19 cellular contexts compared by ENCODE assay signal in genomic region chr11:85589373-85589772, GRCh38. TPM values are rescaled to one million over a fixed set of nuclear protein-coding genes. Genes with fewer than 3 reads are reported as not detected.
DNase-seq lines count a peak whose midpoint lies in the region; ATAC-seq, FAIRE-seq and TF ChIP-seq lines count a peak whose summit lies in the region.
"Had no signal": no experiment of that assay in that cellular context is flagged by ENCODE, and none has a peak within 500 bp of the region (broad histone marks: within the 10 kb centered on the region; RNA-seq: fewer than 3 reads in every experiment).

No MANE protein-coding gene starts in this region.

- TF ChIP-seq CTCF in bronchial epithelial cell (IDR thresholded peaks at IDR 0.05; ENCODE audit: insufficient read depth, low read length, severe bottlenecking) (no peak), foreskin keratinocyte (conservative IDR thresholded peaks at IDR 0.05) (no peak), neural progenitor cell (IDR thresholded peaks at IDR 0.05) (no peak), transverse colon (IDR thresholded peaks at IDR 0.05) (no peak)

- H2AFZ ChIP-seq in neural progenitor cell (replicated peaks), result peak overlapping the region; percentile 31

- WGBS in transverse colon (ENCODE audit: low coverage in 1 of 2), 2 donors, result 78 to 80% methylated on average over 1 to 3 of the region's 3 CpGs

- H3K9ac ChIP-seq in neural progenitor cell, result no peak overlapping the region
- H3K9ac ChIP-seq: BLaER1 treated with 17β-estradiol and CSF1 and Interleukin-3, amounts not matched to agents 10 nM and 100 nM; KMS-11 had no signal

- no peak for FAIRE-seq in bronchial epithelial cell (lab: Jason Lieb, UNC)
- FAIRE-seq: A549 had no signal

- no peaks in the 10 kb centered on the region for H3K36me3 Mint-ChIP-seq in neural progenitor cell
- H3K36me3 Mint-ChIP-seq: CD8-positive, alpha-beta T cell had no signal

- H3K9me3 ChIP-seq in HAP-1 (peaks cover 3% of the 10 kb centered on the region; the same call in 1 of the 2 replicates), neural progenitor cell (ENCODE audit: low read depth) (no peaks in the 10 kb centered on the region), transverse colon (no peaks in the 10 kb centered on the region)
- H3K9me3 ChIP-seq: A549, SJSA1 had no signal

- in situ Hi-C loops in HAP-1 (cut with MboI; ENCODE audit: low sequenced_read_pairs), result loop anchor here (25.0 kb wide), 2 partner anchors 802 to 1052 kb away; no protein-coding TSS in a partner anchor
- in situ Hi-C loops in transverse colon (cut with MboI; ENCODE audit: low pct_ligation_motif_present in 1 of 4, low pct_unique_long_range_greater_than_20kb in 1 of 4, low sequenced_read_pairs in 3 of 4), result loop anchor here in 3 of 4 donors (25.0 kb wide), 2 partner anchors 802 to 1027 kb away; no protein-coding TSS in a partner anchor

- no peak for TF ChIP-seq POLR2A in transverse colon (IDR thresholded peaks at IDR 0.05)

- H3K4me1 ChIP-seq in HAP-1 (peaks cover 9% of the 10 kb centered on the region), foreskin keratinocyte (no peaks in the 10 kb centered on the region), neural progenitor cell (peaks cover 9% of the 10 kb centered on the region), transverse colon (no peaks in the 10 kb centered on the region)
- H3K4me1 ChIP-seq: A549, SJSA1 had no signal

- no peaks in the 10 kb centered on the region for H4K20me1 ChIP-seq in neural progenitor cell (ENCODE audit: low read depth)
- H4K20me1 ChIP-seq: BLaER1 treated with 17β-estradiol and CSF1 and Interleukin-3, amounts not matched to agents 10 nM and 100 nM had no signal

- intact Hi-C loops in transverse colon (cut with DNase I; ENCODE audit: low total_unique reads), result no loop called here

- no peaks in the 10 kb centered on the region for H3K27me3 Mint-ChIP-seq in neural progenitor cell (ENCODE audit: insufficient read depth, low read depth)

- H3K4me3 ChIP-seq in HAP-1 (no peak overlapping the region), bronchial epithelial cell (ENCODE audit: low read depth, low read length) (no peak overlapping the region), neural progenitor cell (no peak overlapping the region), transverse colon (no peak overlapping the region)
- H3K4me3 ChIP-seq: A549; BLaER1 treated with 17β-estradiol and CSF1 and Interleukin-3, amounts not matched to agents 10 nM and 100 nM; SJSA1 had no signal

- no peak overlapping the region for H3K27ac Mint-ChIP-seq in neural progenitor cell
- H3K27ac Mint-ChIP-seq: CD8-positive, alpha-beta T cell had no signal

- H3K27ac ChIP-seq in foreskin keratinocyte (no peak overlapping the region), neural progenitor cell (no peak overlapping the region), transverse colon (no peak overlapping the region)
- H3K27ac ChIP-seq: A549; BLaER1 treated with 17β-estradiol and CSF1 and Interleukin-3, amounts not matched to agents 10 nM and 100 nM; KMS-11; SJSA1 had no signal

- no peak for TF ChIP-seq EP300 in transverse colon (IDR thresholded peaks at IDR 0.05; ENCODE audit: low read depth)

- peaks cover 5% of the 10 kb centered on the region for H3F3A ChIP-seq in neural progenitor cell (ENCODE audit: low read depth)

- H3K9me3 Mint-ChIP-seq in neural progenitor cell, result peaks cover 20% of the 10 kb centered on the region

- peak; percentile 8 for ATAC-seq in foreskin keratinocyte
- no peak for ATAC-seq in HG02759 (IDR thresholded peaks at IDR 0.05; ENCODE audit: unreplicated experiment)
- no peak for ATAC-seq in HG03108 (IDR thresholded peaks at IDR 0.05; ENCODE audit: unreplicated experiment)
- ATAC-seq: A549; CD8-positive, alpha-beta T cell had no signal

- peak overlapping the region; percentile 35 for H3K4me2 ChIP-seq in neural progenitor cell
- H3K4me2 ChIP-seq: A549, KMS-11 had no signal

- H3K4me3 Mint-ChIP-seq in neural progenitor cell, result no peak overlapping the region
- H3K4me3 Mint-ChIP-seq: CD8-positive, alpha-beta T cell had no signal

- H3K27me3 ChIP-seq in HAP-1 (ENCODE audit: low read depth), result no peaks in the 10 kb centered on the region
- no peaks in the 10 kb centered on the region for H3K27me3 ChIP-seq in bronchial epithelial cell (ENCODE audit: control insufficient read depth, insufficient read depth, low read length)
- H3K27me3 ChIP-seq in foreskin keratinocyte, result no peaks in the 10 kb centered on the region
- H3K27me3 ChIP-seq in neural progenitor cell, result no peaks in the 10 kb centered on the region
- H3K27me3 ChIP-seq in transverse colon, result no peaks in the 10 kb centered on the region
- H3K27me3 ChIP-seq: BLaER1 treated with 17β-estradiol and CSF1 and Interleukin-3, amounts not matched to agents 10 nM and 100 nM; SJSA1 had no signal

- no peaks in the 10 kb centered on the region; the same call in 1 of the 2 replicates for H3K36me3 ChIP-seq in HAP-1 (replicated peaks)
- no peaks in the 10 kb centered on the region for H3K36me3 ChIP-seq in bronchial epithelial cell (ENCODE audit: control insufficient read depth, insufficient read depth, low read length)
- H3K36me3 ChIP-seq in neural progenitor cell, result peaks cover 12% of the 10 kb centered on the region
- no peaks in the 10 kb centered on the region for H3K36me3 ChIP-seq in transverse colon
- H3K36me3 ChIP-seq: BLaER1 treated with 17β-estradiol and CSF1 and Interleukin-3, amounts not matched to agents 10 nM and 100 nM; SJSA1 had no signal

- peaks cover 4% of the 10 kb centered on the region for H3K4me1 Mint-ChIP-seq in neural progenitor cell

- H3K79me2 ChIP-seq in neural progenitor cell (ENCODE audit: low read depth), result no peaks in the 10 kb centered on the region

- peak; percentile 40 to 71 for DNase-seq in HAP-1 (ENCODE audit: low spot score in 2 of 2)
- peak; percentile 12 for DNase-seq in bronchial epithelial cell (ENCODE audit: low read depth)
- peak in 1 of 2 donors; percentile 11 for DNase-seq in foreskin keratinocyte
- DNase-seq in neural progenitor cell (ENCODE audit: low spot score), result peak; percentile 58
- DNase-seq in transverse colon, result no peak
- DNase-seq in NCI-H1092 (lab: John Stamatoyannopoulos, UW), result no peak
- DNase-seq: Calu3; CD8-positive, alpha-beta T cell; GF-D8; NCI-H1417 treated with DMSO at 0.1 percent for 48 hours; NCI-H187 treated with DMSO at 0.1 percent for 48 hours; NCI-H226 had no signal

RNA-seq across cellular contexts. Expression of gene DLG2, which starts 37.8 kb away (rescaled TPM):
- total RNA-seq in bronchial epithelial cell (0.26 and 1.0 TPM in 2 replicates), foreskin keratinocyte (0.21 and 0.75 TPM in 2 replicates), neural progenitor cell (ENCODE audit: low replicate concordance) (7.5 and 8.1 TPM in 2 replicates), transverse colon (10 to 100 TPM in 1 of 4 donors, 1 to 10 TPM in 3; 1.9 to 28.3 (median 3.7) TPM)
- polyA plus RNA-seq in foreskin keratinocyte, result 0.07 and 0.31 TPM in 2 replicates
- total RNA-seq: M059J had no signal

RNA-seq across cellular contexts. Expression of gene TMEM126B, which starts 39.0 kb away (rescaled TPM):
- total RNA-seq in bronchial epithelial cell (50.6 and 73.5 TPM in 2 replicates), foreskin keratinocyte (58.8 and 59.8 TPM in 2 replicates), neural progenitor cell (ENCODE audit: low replicate concordance) (73.5 and 110 TPM in 2 replicates), transverse colon (10 to 100 TPM; 29.9 to 48.3 (median 42.6) TPM)
- polyA plus RNA-seq in foreskin keratinocyte, result 58.5 and 65.6 TPM in 2 replicates

RNA-seq across cellular contexts. Expression of gene TMEM126A, which starts 58.4 kb away (rescaled TPM):
- 38.0 and 40.8 TPM in 2 replicates for total RNA-seq in bronchial epithelial cell
- 46.1 and 50.1 TPM in 2 replicates for total RNA-seq in foreskin keratinocyte
- polyA plus RNA-seq in foreskin keratinocyte, result 68.2 and 69.5 TPM in 2 replicates
- total RNA-seq in neural progenitor cell (ENCODE audit: low replicate concordance), result 32.6 and 47.9 TPM in 2 replicates
- total RNA-seq in transverse colon, result 10 to 100 TPM in 2 of 4 donors, 1 to 10 TPM in 1, not detected in 1; 4.0 to 17.5 (median 11.3) TPM

Comparison
In these comparisons a context has a peak if more than half of its experiments do, and no peak if none do; other contexts are left out.
1. DNase-seq: peak in HAP-1 (2 of 2), bronchial epithelial cell (single experiment) and neural progenitor cell (single experiment); none in transverse colon (single experiment) and NCI-H1092 (single experiment).